ENCODE assay signal across 15 cellular contexts in genomic region chr4:143360838-143361237, GRCh38. TPM values are rescaled to one million over a fixed set of nuclear protein-coding genes. Genes with fewer than 3 reads are reported as not detected.
DNase-seq lines count a peak whose midpoint lies in the region; ATAC-seq, FAIRE-seq and TF ChIP-seq lines count a peak whose summit lies in the region.
"Had no signal": no experiment of that assay in that cellular context is flagged by ENCODE, and none has a peak within 500 bp of the region (broad histone marks: within the 10 kb centered on the region; RNA-seq: fewer than 3 reads in every experiment).

No MANE protein-coding gene starts in this region.

- H3K4me1 Mint-ChIP-seq in natural killer cell: peaks cover 43 to 50% of the 10 kb centered on the region in 2 donors

- no peak overlapping the region for H2AFZ ChIP-seq in MM.1S (ENCODE audit: low read length)
- H2AFZ ChIP-seq: parathyroid adenoma had no signal

- TF ChIP-seq CTCF in MM.1S (IDR thresholded peaks at IDR 0.05; ENCODE audit: low read length) (no peak), coronary artery (IDR thresholded peaks at IDR 0.05) (no peak), natural killer cell (IDR thresholded peaks at IDR 0.05) (no peak), D721Med (IDR thresholded peaks at IDR 0.05; ENCODE audit: insufficient read depth, missing control alignments) (no peak)

- H3K4me3 Mint-ChIP-seq in natural killer cell: no peak overlapping the region
- H3K4me3 Mint-ChIP-seq: effector memory CD8-positive, alpha-beta T cell had no signal

- no peak for ATAC-seq in natural killer cell
- ATAC-seq in GM19023 (IDR thresholded peaks at IDR 0.05; ENCODE audit: unreplicated experiment): no peak
- ATAC-seq: effector memory CD8-positive, alpha-beta T cell had no signal

- no peaks in the 10 kb centered on the region for H3K27me3 Mint-ChIP-seq in natural killer cell (ENCODE audit: low read depth in 2 of 2)

- peak overlapping the region; percentile 84 for H3K4me2 ChIP-seq in MM.1S (ENCODE audit: low read depth, low read length)

- H4K20me1 ChIP-seq in MM.1S (ENCODE audit: insufficient read depth, low read length): 0 out of 2 replicates have a peak, but pooled peaks cover 9% of the 10 kb centered on the region

- peaks cover 48% of the 10 kb centered on the region for H3K4me1 ChIP-seq in MM.1S (ENCODE audit: low read length)

- H3K4me3 ChIP-seq in MM.1S (ENCODE audit: low read length): peak overlapping the region; percentile 52; the same call in 1 of the 2 replicates
- peak overlapping the region; percentile 38 for H3K4me3 ChIP-seq in coronary artery

- no peaks in the 10 kb centered on the region for H3K9me2 ChIP-seq in MM.1S (replicated peaks; ENCODE audit: insufficient read depth, low read length)

- no peaks in the 10 kb centered on the region for H3K27me3 ChIP-seq in MM.1S (replicated peaks; ENCODE audit: insufficient read depth, low read length)

- intact Hi-C loops in natural killer cell (cut with micrococcal nuclease): no loop called here

- no peaks in the 10 kb centered on the region for H3K9me3 ChIP-seq in MM.1S (replicated peaks; ENCODE audit: insufficient read depth, low read length)

- no peak for FAIRE-seq in D721Med (lab: Jason Lieb, UNC)

- H3K36me3 ChIP-seq in MM.1S (replicated peaks; ENCODE audit: insufficient read depth, low read length): no peaks in the 10 kb centered on the region

- H3K79me2 ChIP-seq in MM.1S (ENCODE audit: low read length): peaks cover 78% of the 10 kb centered on the region

- peak; percentile 54 for DNase-seq in AG08395 (ENCODE audit: low spot score)
- no peak for DNase-seq in MM.1S
- DNase-seq in coronary artery (ENCODE audit: low spot score): no peak
- DNase-seq in natural killer cell: no peak
- DNase-seq in MV-4-11 (lab: John Stamatoyannopoulos, UW): no peak
- DNase-seq in D721Med (ENCODE audit: insufficient read length, low spot score): no peak
- no peak for DNase-seq in activated CD4-positive, CD25-positive, alpha-beta regulatory T cell treated with anti-CD3 and anti-CD28 coated beads, Interleukin-2, amount 50 U/mL, for 72 hours
- DNase-seq: activated naive CD4-positive, alpha-beta T cell; DMS 273 treated with DMSO at 0.1 percent for 48 hours; effector memory CD8-positive, alpha-beta T cell; midbrain; NCI-H1930; NCI-H510A had no signal

- H3K9ac ChIP-seq in MM.1S (ENCODE audit: low read length): peak overlapping the region; percentile 74
- H3K9ac ChIP-seq: parathyroid adenoma had no signal

- peak overlapping the region; percentile 84 to 91 for H3K27ac Mint-ChIP-seq in natural killer cell
- H3K27ac Mint-ChIP-seq: effector memory CD8-positive, alpha-beta T cell had no signal

- H3F3A ChIP-seq in MM.1S (ENCODE audit: insufficient read depth, low read length): peaks cover 46% of the 10 kb centered on the region

- H3K36me3 Mint-ChIP-seq in natural killer cell: no peaks in the 10 kb centered on the region

- no peaks in the 10 kb centered on the region for H3K9me3 Mint-ChIP-seq in natural killer cell
- H3K9me3 Mint-ChIP-seq: effector memory CD8-positive, alpha-beta T cell had no signal

- H3K27ac ChIP-seq in MM.1S (ENCODE audit: low read length) (peak overlapping the region; percentile 98), coronary artery (peak overlapping the region; percentile 66 to 80)
- H3K27ac ChIP-seq: parathyroid adenoma had no signal

RNA-seq across cellular contexts. Expression of gene GAB1, which starts 24.2 kb away (rescaled TPM):
- total RNA-seq in natural killer cell: 10 to 100 TPM; 11.5 to 25.4 (median 11.9) TPM
